Comparison of ENCODE assay signal across 34 cellular contexts in the genomic region with DNA sequence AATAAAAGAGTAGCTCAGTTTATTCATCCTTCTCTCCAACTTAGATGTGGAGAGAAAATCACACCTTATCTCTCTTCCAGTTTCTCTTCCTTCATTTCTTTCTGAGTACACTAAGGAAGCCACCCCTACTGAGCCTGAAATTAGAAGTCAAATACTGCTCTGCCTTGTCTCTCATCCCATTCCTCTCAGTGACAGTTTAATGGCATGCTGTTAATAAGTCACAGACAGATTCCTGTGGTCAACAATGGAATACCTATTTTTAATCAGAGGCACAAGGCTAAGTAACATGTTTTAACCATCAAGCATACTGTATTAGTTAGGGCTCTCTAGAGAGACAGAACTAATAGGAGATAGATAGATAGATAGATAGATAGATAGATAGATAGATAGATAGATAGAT.
"Had no signal": no experiment of that assay in that cellular context is flagged by ENCODE, and none has a peak within 500 bp of the region (broad histone marks: within the 10 kb centered on the region; RNA-seq: fewer than 3 reads in every experiment).

No MANE protein-coding gene starts in this region.

- H3K36me3 ChIP-seq: cardiac muscle cell, colonic mucosa, heart left ventricle, left ventricle myocardium inferior, pancreas, prostate gland, sigmoid colon, uterus had no signal

- H3K9me3 ChIP-seq: colonic mucosa, mucosa of descending colon, pancreas, prostate gland, sigmoid colon, uterus had no signal

- ATAC-seq: activated T-cell treated with anti-CD3 and anti-CD28 coated beads, Interleukin-2, amount 50 U/mL, for 4 hours; heart left ventricle; mucosa of descending colon; pancreas; stimulated activated memory B cell treated with anti-CD40 and anti-IgM and Interleukin-4, amounts not matched to agents 10 μg/mL and 1 μg/mL and 100 μg/mL, for 72 hours; stimulated activated naive CD8-positive, alpha-beta T cell treated with anti-CD3 and anti-CD28 coated beads, Interleukin-15, amount 100 ng/mL, for 72 hours; T-helper 17 cell; WTC11 had no signal

- DNase-seq: activated CD4-positive, alpha-beta memory T cell treated with anti-CD3 and anti-CD28 coated beads, Interleukin-2, amount 10 ng/mL, durations not matched to agents 7 days and 5 days; activated CD4-positive, alpha-beta T cell treated with anti-CD3 and anti-CD28 coated beads for 1 hour; activated CD4-positive, alpha-beta T cell treated with anti-CD3 and anti-CD28 coated beads, Interleukin-2, amount 10 ng/mL, durations not matched to agents 7 days and 5 days; activated CD8-positive, alpha-beta memory T cell treated with anti-CD3 and anti-CD28 coated beads, Interleukin-2, amount 50 U/mL, for 48 hours; activated T-cell treated with anti-CD3 and anti-CD28 coated beads, Interleukin-2, amount 50 U/mL, for 4 hours; aorta; cerebellar nuclear complex; colonic mucosa; effector memory CD4-positive, alpha-beta T cell; erythroblast; heart left ventricle; hypothalamus; immature natural killer cell; kidney; left ventricle myocardium inferior; mucosa of descending colon; naive B cell; pancreas; sigmoid colon; stimulated activated CD4-positive, alpha-beta T cell treated with anti-CD3 and anti-CD28 coated beads, Interleukin-1b, Interleukin-23, amount 100 ng/mL, for 48 hours; stimulated activated CD4-positive, alpha-beta T cell treated with anti-CD3 and anti-CD28 coated beads, Interleukin-4, amount 100 ng/mL, for 4 hours; stimulated activated CD8-positive, alpha-beta memory T cell treated with anti-CD3 and anti-CD28 coated beads, Interleukin-4, amount 100 ng/mL, for 48 hours; stimulated activated naive CD8-positive, alpha-beta T cell treated with anti-CD3 and anti-CD28 coated beads, Interleukin-15, amount 100 ng/mL, for 72 hours; substantia nigra; SW 1271; T-helper 17 cell; T1000; uterus had no signal

- H3K27me3 ChIP-seq: cardiac muscle cell, colonic mucosa, heart left ventricle, pancreas, sigmoid colon, uterus had no signal

- H3K4me3 ChIP-seq: cardiac muscle cell, colonic mucosa, heart left ventricle, left ventricle myocardium inferior, lung, mucosa of descending colon, pancreas, prostate gland, sigmoid colon, smooth muscle cell, uterus had no signal

- H3K4me1 ChIP-seq: colonic mucosa, heart left ventricle, left ventricle myocardium inferior, pancreas, prostate gland, sigmoid colon, uterus had no signal

- H3K27ac ChIP-seq: cardiac muscle cell, colonic mucosa, heart left ventricle, left ventricle myocardium inferior, pancreas, prostate gland, sigmoid colon, uterus had no signal
